37 cellular contexts compared by ENCODE assay signal in genomic region chr5:10573487-10574145, GRCh38. TPM values are rescaled to one million over a fixed set of nuclear protein-coding genes. Genes with fewer than 3 reads are reported as not detected.
DNase-seq lines count a peak whose midpoint lies in the region; ATAC-seq, FAIRE-seq and TF ChIP-seq lines count a peak whose summit lies in the region.
"Had no signal": no experiment of that assay in that cellular context is flagged by ENCODE, and none has a peak within 500 bp of the region (broad histone marks: within the 10 kb centered on the region; RNA-seq: fewer than 3 reads in every experiment).

No MANE protein-coding gene starts in this region.

- WGBS in small intestine, 3 donors = 82 to 92% (median 85%) methylated on average over 8 of the region's 8 CpGs

- H3K27ac ChIP-seq in small intestine (ENCODE audit: low read depth in 1 of 2, low read length in 1 of 2) (no peak overlapping the region), PC-9 (no peak overlapping the region)
- H3K27ac ChIP-seq: colonic mucosa, epithelial cell of prostate, GM23248, parathyroid adenoma, tibial artery had no signal

- no peaks in the 10 kb centered on the region; the same call in 1 of the 2 replicates for H3F3A ChIP-seq in PC-9 (ENCODE audit: insufficient read depth, low read depth)

- H3K27ac Mint-ChIP-seq in HFFc6 (peak overlapping the region; percentile 4; the same call in 1 of the 2 replicates), activated B cell treated with CpG ODN at 0.5 μM for 24 hours (peak overlapping the region; percentile 75), nephron progenitor cell (peak overlapping the region; percentile 12)
- H3K27ac Mint-ChIP-seq: activated CD4-positive, alpha-beta memory T cell treated with anti-CD3 and anti-CD28 coated beads for 36 hours; activated naive CD8-positive, alpha-beta T cell treated with anti-CD3 and anti-CD28 coated beads, Interleukin-2, amount 10 ng/mL, durations not matched to agents 7 days and 5 days; T-helper 1 cell treated with Interleukin-12 subunit alpha and Interleukin-12 subunit beta and Interleukin-4 antibody, amounts not matched to agents 30 μg/mL and 1 μg/mL, for 36 hours had no signal

- no peaks in the 10 kb centered on the region for H4K20me1 ChIP-seq in PC-9 (ENCODE audit: insufficient read depth)

- H3K4me2 ChIP-seq in PC-9 = no peak overlapping the region

- H3K9me3 Mint-ChIP-seq in HFFc6 (no peaks in the 10 kb centered on the region), activated B cell treated with CpG ODN at 0.5 μM for 24 hours (peaks cover 2% of the 10 kb centered on the region), nephron progenitor cell (no peaks in the 10 kb centered on the region)
- H3K9me3 Mint-ChIP-seq: activated CD4-positive, alpha-beta memory T cell treated with anti-CD3 and anti-CD28 coated beads for 36 hours; activated naive CD8-positive, alpha-beta T cell treated with anti-CD3 and anti-CD28 coated beads, Interleukin-2, amount 10 ng/mL, durations not matched to agents 7 days and 5 days; neural crest cell; T-helper 1 cell treated with Interleukin-12 subunit alpha and Interleukin-12 subunit beta and Interleukin-4 antibody, amounts not matched to agents 30 μg/mL and 1 μg/mL, for 36 hours had no signal

- TF ChIP-seq CTCF in HFFc6 (IDR thresholded peaks at IDR 0.05) = no peak
- no peak for TF ChIP-seq CTCF in activated B cell treated with CpG ODN at 0.5 μM for 24 hours (IDR thresholded peaks at IDR 0.05)
- no peak for TF ChIP-seq CTCF in nephron progenitor cell (IDR thresholded peaks at IDR 0.05)
- no peak for TF ChIP-seq CTCF in PC-9 (conservative IDR thresholded peaks at IDR 0.05)

- no peak overlapping the region for H3K4me3 ChIP-seq in small intestine (ENCODE audit: low read depth in 1 of 2, low read length in 2 of 2)
- no peak overlapping the region for H3K4me3 ChIP-seq in PC-9
- H3K4me3 ChIP-seq: colonic mucosa, GM23248, K562, lung, mucosa of descending colon, tibial artery had no signal

- no peaks in the 10 kb centered on the region for H3K9me3 ChIP-seq in small intestine (ENCODE audit: control insufficient read depth, low read depth)
- no peaks in the 10 kb centered on the region for H3K9me3 ChIP-seq in PC-9 (ENCODE audit: insufficient read depth, low read depth)
- H3K9me3 ChIP-seq: colonic mucosa, mucosa of descending colon, tibial artery had no signal

- no peak overlapping the region for H3K4me3 Mint-ChIP-seq in HFFc6
- H3K4me3 Mint-ChIP-seq in activated B cell treated with CpG ODN at 0.5 μM for 24 hours = peak overlapping the region; percentile 60
- no peak overlapping the region for H3K4me3 Mint-ChIP-seq in nephron progenitor cell
- H3K4me3 Mint-ChIP-seq: activated CD4-positive, alpha-beta memory T cell treated with anti-CD3 and anti-CD28 coated beads for 36 hours; activated naive CD8-positive, alpha-beta T cell treated with anti-CD3 and anti-CD28 coated beads, Interleukin-2, amount 10 ng/mL, durations not matched to agents 7 days and 5 days; neural crest cell; T-helper 1 cell treated with Interleukin-12 subunit alpha and Interleukin-12 subunit beta and Interleukin-4 antibody, amounts not matched to agents 30 μg/mL and 1 μg/mL, for 36 hours had no signal

- peak; percentile 32 for ATAC-seq in activated B cell treated with CpG ODN at 0.5 μM for 24 hours (ENCODE audit: low read depth)
- ATAC-seq: K562, mucosa of descending colon, PC-3, SK-N-SH treated with all-trans-retinoic acid at 6 μM for 48 hours had no signal

- intact Hi-C loops in activated B cell treated with CpG ODN at 0.5 μM for 24 hours (cut with micrococcal nuclease) (no loop called here), PC-9 (cut with micrococcal nuclease; ENCODE audit: unreplicated experiment) (no loop called here)

- CTCF ChIA-PET in activated B cell treated with CpG ODN at 0.5 μM for 24 hours (lab: Charles Lee) (no interaction called here), PC-9 (lab: Charles Lee) (no interaction called here)

- no peak for FAIRE-seq in small intestine (lab: Jason Lieb, UNC)
- FAIRE-seq: bronchial epithelial cell, K562 had no signal

- H3K79me2 ChIP-seq in PC-9 (ENCODE audit: low read depth) = peaks cover 5% of the 10 kb centered on the region
- H3K79me2 ChIP-seq: parathyroid adenoma had no signal

- H3K9me2 ChIP-seq in PC-9 (ENCODE audit: insufficient read depth) = no peaks in the 10 kb centered on the region

- POLR2A ChIA-PET in activated B cell treated with CpG ODN at 0.5 μM for 24 hours (lab: Charles Lee) (interaction anchor here (0.6 to 1.1 kb wide), 2 partner anchors 13 to 42 kb away, joined by 3 to 5 read pairs; no protein-coding TSS in a partner anchor), PC-9 (lab: Charles Lee; ENCODE audit: unreplicated experiment) (no interaction called here)

- H3K27me3 ChIP-seq in small intestine (ENCODE audit: control insufficient read depth in 2 of 2, insufficient read depth in 2 of 2, low read length in 2 of 2) (no peaks in the 10 kb centered on the region), PC-9 (ENCODE audit: insufficient read depth, low read depth) (no peaks in the 10 kb centered on the region)
- H3K27me3 ChIP-seq: colonic mucosa, tibial artery had no signal

- no peak overlapping the region for H2AFZ ChIP-seq in PC-9
- H2AFZ ChIP-seq: GM23248, parathyroid adenoma had no signal

- no peaks in the 10 kb centered on the region for H3K36me3 ChIP-seq in small intestine (ENCODE audit: control insufficient read depth in 2 of 2, insufficient read depth in 2 of 2, low read length in 2 of 2)
- no peaks in the 10 kb centered on the region for H3K36me3 ChIP-seq in PC-9 (ENCODE audit: low read depth)
- H3K36me3 ChIP-seq: colonic mucosa, tibial artery had no signal

- H3K4me1 Mint-ChIP-seq in HFFc6 (ENCODE audit: low read depth) (peaks cover 22% of the 10 kb centered on the region), activated B cell treated with CpG ODN at 0.5 μM for 24 hours (peaks cover 57% of the 10 kb centered on the region), nephron progenitor cell (peaks cover 14% of the 10 kb centered on the region)

- H3K27me3 Mint-ChIP-seq in HFFc6 (ENCODE audit: insufficient read depth) = no peaks in the 10 kb centered on the region; the same call in 1 of the 2 replicates
- no peaks in the 10 kb centered on the region for H3K27me3 Mint-ChIP-seq in activated B cell treated with CpG ODN at 0.5 μM for 24 hours
- peaks cover 3% of the 10 kb centered on the region for H3K27me3 Mint-ChIP-seq in nephron progenitor cell (ENCODE audit: low read depth, poor library complexity)
- H3K27me3 Mint-ChIP-seq: activated CD4-positive, alpha-beta memory T cell treated with anti-CD3 and anti-CD28 coated beads for 36 hours; activated naive CD8-positive, alpha-beta T cell treated with anti-CD3 and anti-CD28 coated beads, Interleukin-2, amount 10 ng/mL, durations not matched to agents 7 days and 5 days had no signal

- no TSS peak for BruUV-seq in PC-9 (replicated peaks; lab: Mats Ljungman, UMichigan)

- peak; percentile 27 for DNase-seq in CD1c-positive myeloid dendritic cell (ENCODE audit: extremely low spot score)
- no peak for DNase-seq in HFFc6
- DNase-seq in activated B cell treated with CpG ODN at 0.5 μM for 24 hours = no peak
- DNase-seq in nephron progenitor cell = no peak
- DNase-seq in D341Med (ENCODE audit: low spot score) = no peak
- DNase-seq in small intestine = no peak
- DNase-seq in PC-9 = no peak
- DNase-seq: activated CD4-positive, alpha-beta memory T cell treated with anti-CD3 and anti-CD28 coated beads for 36 hours; activated CD4-positive, alpha-beta T cell treated with anti-CD3 and anti-CD28 coated beads for 1 hour; activated CD8-positive, alpha-beta memory T cell treated with anti-CD3 and anti-CD28 coated beads, Interleukin-2, amount 50 U/mL, for 4 hours; activated naive CD8-positive, alpha-beta T cell treated with anti-CD3 and anti-CD28 coated beads, Interleukin-2, amount 10 ng/mL, durations not matched to agents 7 days and 5 days; aorta; colonic mucosa; COR-L47; DMS53; effector CD8-positive, alpha-beta T cell; GM23248; hippocampal formation; mucosa of descending colon; NCI-H1105 treated with DMSO at 0.1 percent for 48 hours; NCI-H1930; NCI-H2171 treated with DMSO at 0.1 percent for 48 hours; NCI-H510A; PC-3; retina; Right ventricle myocardium superior; stimulated activated CD4-positive, alpha-beta T cell treated with anti-CD3 and anti-CD28 coated beads, Interleukin-2, amount 100 ng/mL, for 24 hours; tibial artery had no signal

- H3K36me3 Mint-ChIP-seq in HFFc6 (ENCODE audit: low read depth) (peaks cover 6% of the 10 kb centered on the region; the same call in 1 of the 2 replicates), activated B cell treated with CpG ODN at 0.5 μM for 24 hours (ENCODE audit: low read depth) (peaks cover 35% of the 10 kb centered on the region), nephron progenitor cell (ENCODE audit: low read depth) (no peaks in the 10 kb centered on the region)
- H3K36me3 Mint-ChIP-seq: activated CD4-positive, alpha-beta memory T cell treated with anti-CD3 and anti-CD28 coated beads for 36 hours; activated naive CD8-positive, alpha-beta T cell treated with anti-CD3 and anti-CD28 coated beads, Interleukin-2, amount 10 ng/mL, durations not matched to agents 7 days and 5 days had no signal

- H3K4me1 ChIP-seq in small intestine (ENCODE audit: control insufficient read depth in 2 of 2, insufficient read depth in 1 of 2, low read depth in 1 of 2, low read length in 1 of 2) = no peaks in the 10 kb centered on the region
- no peaks in the 10 kb centered on the region for H3K4me1 ChIP-seq in PC-9 (replicated peaks; ENCODE audit: insufficient read depth)
- H3K4me1 ChIP-seq: colonic mucosa, parathyroid adenoma had no signal

RNA-seq across cellular contexts. Expression of gene ANKRD33B, which starts 9.7 kb away (rescaled TPM):
- 10 to 100 TPM in 4 of 6 experiments, 1 to 10 TPM in 2; 6.3 to 13.2 (median 11.9) TPM for total RNA-seq in HFFc6 (2021; fragmentation: NEBNext Ultra II Directional; extraction: Animal tissue kit (Norgen Biotek cat#: 25700))
- total RNA-seq in activated B cell treated with CpG ODN at 0.5 μM for 24 hours = 156 and 170 TPM in 2 replicates
- 1 to 10 TPM in 1 of 3 donors, under 1 TPM in 1, not detected in 1; 0.27 to 1.0 TPM for polyA plus RNA-seq in small intestine
- 32.1 and 37.4 TPM in 2 replicates for total RNA-seq in PC-9 (2021)
- total RNA-seq: HT-29 had no signal

Comparison
In these comparisons a context has a peak if more than half of its experiments do, and no peak if none do; other contexts are left out.
1. H3K27ac Mint-ChIP-seq: peak in every context shown above with its lines; median percentile 75 in activated B cell treated with CpG ODN at 0.5 μM for 24 hours; 12 in nephron progenitor cell; 4 in HFFc6.